Comparison of ENCODE assay signal across 1 cellular context in genomic region chr15:40092416-40093223, GRCh38.
TF ChIP-seq lines count a peak whose summit lies in the region.

No MANE protein-coding gene starts in this region.

TF ChIP-seq in HEK293, 187 proteins besides CTCF, POLR2A, EP300 and RAD21 (continued from another document):
- no peak for TF ChIP-seq PBX3 (CRISPR knock-in tag; IDR thresholded peaks at IDR 0.05)
- TF ChIP-seq ZNF19 (tag by site-specific recombination; IDR thresholded peaks at IDR 0.05; ENCODE audit: low read depth) = 0 out of 2 replicates have a peak, but pooled peaks have one; percentile 8
